In genomic region chr1:157163273-157164127, GRCh38 we compare ENCODE assay signal across 1 cellular context.
TF ChIP-seq lines count a peak whose summit lies in the region.

No MANE protein-coding gene starts in this region.

TF ChIP-seq in K562, 482 proteins besides CTCF, POLR2A, EP300 and RAD21 (continued from another document and continues in another):
- no peak for TF ChIP-seq E2F6 (IDR thresholded peaks at IDR 0.05; ENCODE audit: borderline replicate concordance in 1 of 2, extremely low read depth in 1 of 2, insufficient read depth in 1 of 2, insufficient read length in 1 of 2, low read depth in 1 of 2, low read length in 1 of 2, poor library complexity in 1 of 2, severe bottlenecking in 1 of 2)
- no peak for TF ChIP-seq ZNF263 (CRISPR knock-in tag; IDR thresholded peaks at IDR 0.05; ENCODE audit: borderline replicate concordance)
- TF ChIP-seq TRIM28 (IDR thresholded peaks at IDR 0.05): no peak
- TF ChIP-seq SETDB1 (IDR thresholded peaks at IDR 0.05; ENCODE audit: low read length): no peak
- TF ChIP-seq ZSCAN32 (CRISPR knock-in tag; IDR thresholded peaks at IDR 0.05): no peak
- TF ChIP-seq TEAD4 (IDR thresholded peaks at IDR 0.05; ENCODE audit: low read length): 0 out of 2 replicates have a peak, but pooled peaks have one; percentile 24
- no peak for TF ChIP-seq TEAD4 (CRISPR knock-in tag; IDR thresholded peaks at IDR 0.05; ENCODE audit: borderline replicate concordance)
- no peak for TF ChIP-seq HDAC3 (IDR thresholded peaks at IDR 0.05; ENCODE audit: borderline replicate concordance, partially characterized antibody)
- no peak for TF ChIP-seq NKRF (IDR thresholded peaks at IDR 0.05; ENCODE audit: borderline replicate concordance)
- TF ChIP-seq MTA1 (IDR thresholded peaks at IDR 0.05; ENCODE audit: borderline replicate concordance): no peak
- TF ChIP-seq IRF2 (CRISPR knock-in tag; IDR thresholded peaks at IDR 0.05): no peak
- peak in 1 of 2 experiments; percentile 66; a peak in 1 of 4 replicates for TF ChIP-seq TEAD1 (CRISPR knock-in tag; IDR thresholded peaks at IDR 0.05)
- TF ChIP-seq NEUROD1 (IDR thresholded peaks at IDR 0.05; ENCODE audit: borderline replicate concordance, low read depth, low read length, partially characterized antibody): no peak
- TF ChIP-seq SFPQ (IDR thresholded peaks at IDR 0.05; ENCODE audit: low read depth, low read length): no peak
- no peak for TF ChIP-seq USF2 (CRISPR knock-in tag; IDR thresholded peaks at IDR 0.05)
- TF ChIP-seq RBM15 (IDR thresholded peaks at IDR 0.05; ENCODE audit: insufficient read depth, low read length): no peak
- TF ChIP-seq ZNF12 (CRISPR knock-in tag; IDR thresholded peaks at IDR 0.05): no peak
- TF ChIP-seq SOX6 (IDR thresholded peaks at IDR 0.05): no peak
- TF ChIP-seq ZNF668 (CRISPR knock-in tag; IDR thresholded peaks at IDR 0.05): no peak
- no peak for TF ChIP-seq RBM14 (IDR thresholded peaks at IDR 0.05; ENCODE audit: borderline replicate concordance, insufficient read depth, low read depth, low read length)
- TF ChIP-seq NUFIP1 (IDR thresholded peaks at IDR 0.05; ENCODE audit: partially characterized antibody): no peak
- TF ChIP-seq ESRRA (IDR thresholded peaks at IDR 0.05; ENCODE audit: borderline replicate concordance, low read depth): no peak
- no peak for TF ChIP-seq DMBX1 (CRISPR knock-in tag; IDR thresholded peaks at IDR 0.05; ENCODE audit: borderline replicate concordance)
- no peak for TF ChIP-seq ARID1B (IDR thresholded peaks at IDR 0.05)
- TF ChIP-seq ZBTB33 (CRISPR knock-in tag; IDR thresholded peaks at IDR 0.05): no peak
- no peak for TF ChIP-seq E2F1 (CRISPR knock-in tag; IDR thresholded peaks at IDR 0.05)
- no peak for TF ChIP-seq MED1 (CRISPR knock-in tag; IDR thresholded peaks at IDR 0.05; ENCODE audit: borderline replicate concordance)
- TF ChIP-seq KDM5B (IDR thresholded peaks at IDR 0.05; ENCODE audit: insufficient replicate concordance, low read depth, low read length): no peak
- no peak for TF ChIP-seq DACH1 (IDR thresholded peaks at IDR 0.05; ENCODE audit: partially characterized antibody)
- no peak for TF ChIP-seq ZFP1 (CRISPR knock-in tag; IDR thresholded peaks at IDR 0.05)
- no peak for TF ChIP-seq E2F8 (IDR thresholded peaks at IDR 0.05; ENCODE audit: low read depth, partially characterized antibody)
- TF ChIP-seq IFI16 (CRISPR knock-in tag; IDR thresholded peaks at IDR 0.05): no peak
- TF ChIP-seq ZNF324 (CRISPR knock-in tag; IDR thresholded peaks at IDR 0.05): no peak
- TF ChIP-seq BRCA1 (IDR thresholded peaks at IDR 0.05): no peak
- no peak for TF ChIP-seq BRCA1 (CRISPR knock-in tag; IDR thresholded peaks at IDR 0.05)
- no peak for TF ChIP-seq ERF (CRISPR knock-in tag; IDR thresholded peaks at IDR 0.05)
- no peak for TF ChIP-seq ZNF707 (CRISPR knock-in tag; conservative IDR thresholded peaks at IDR 0.05)
- TF ChIP-seq TBL1XR1 (IDR thresholded peaks at IDR 0.05; ENCODE audit: low read length in 2 of 2): no peak
- no peak for TF ChIP-seq OTX1 (CRISPR knock-in tag; IDR thresholded peaks at IDR 0.05)
- TF ChIP-seq ARID4B (CRISPR knock-in tag; IDR thresholded peaks at IDR 0.05): no peak
- no peak for TF ChIP-seq ATF6 (CRISPR knock-in tag; IDR thresholded peaks at IDR 0.05)
- TF ChIP-seq ZNF280B (CRISPR knock-in tag; IDR thresholded peaks at IDR 0.05): no peak
- no peak for TF ChIP-seq TAL1 (IDR thresholded peaks at IDR 0.05)
- TF ChIP-seq ZNF134 (CRISPR knock-in tag; conservative IDR thresholded peaks at IDR 0.05): no peak
- no peak for TF ChIP-seq CAMTA2 (CRISPR knock-in tag; conservative IDR thresholded peaks at IDR 0.05)
- 0 out of 2 replicates have a peak, but pooled peaks have one; percentile 20 for TF ChIP-seq ZKSCAN1 (IDR thresholded peaks at IDR 0.05; ENCODE audit: low read depth, low read length)
